8 cellular contexts compared by ENCODE assay signal in genomic region chr17:75261336-75262111, GRCh38. TPM values are rescaled to one million over a fixed set of nuclear protein-coding genes. Genes with fewer than 3 reads are reported as not detected.
A peak's percentile ranks its signal among the peaks of the same experiment; 100 is the strongest.
DNase-seq lines count a peak whose midpoint lies in the region; ATAC-seq, FAIRE-seq and TF ChIP-seq lines count a peak whose summit lies in the region.

Gene GGA3 (minus strand): TSS chr17:75261606. CDS start chr17:75261587, 19 bp downstream.
Gene MRPS7 (plus strand): TSS chr17:75261879. CDS start chr17:75261901, 22 bp downstream.

- H3K9me3 ChIP-seq in A549 (no peaks in the 10 kb centered on the region), smooth muscle cell (replicated peaks; ENCODE audit: low read depth) (no peaks in the 10 kb centered on the region)

- H3K9ac ChIP-seq in smooth muscle cell (ENCODE audit: low read depth) = peak within 1 kb of the TSS; percentile 97

- DNase-seq in A549 (ENCODE audit: low read depth in 1 of 2, low spot score in 1 of 2) (peak; percentile 95 to 96), NCI-H2196 treated with DMSO at 0.1 percent for 48 hours (lab: John Stamatoyannopoulos, UW; ENCODE audit: unreplicated experiment) (peak; percentile 78), T47D (ENCODE audit: low read depth in 1 of 2, low spot score in 1 of 2) (peak; percentile 97 to 98), iPS-NIHi11 (ENCODE audit: low spot score) (peak; percentile 97), smooth muscle cell (lab: John Stamatoyannopoulos, UW; ENCODE audit: unreplicated experiment) (peak; percentile 96)

- H3K36me3 ChIP-seq in smooth muscle cell (ENCODE audit: low read depth) = no peaks in the 10 kb centered on the region

- POLR2A ChIA-PET in A549 (lab: Yijun Ruan, JAX) = interaction anchor here (0.5 to 3.8 kb wide), 24 partner anchors 9 to 348 kb away, joined by 3 to 86 read pairs (median 4); partner anchors contain the start of genes GRB2, MIF4GD, NT5C and NUP85

- ATAC-seq in A549 = peak; percentile 96 to 97
- peak; percentile 79 for ATAC-seq in GM18873 (IDR thresholded peaks at IDR 0.05; ENCODE audit: low FRiP score, unreplicated experiment)
- peak; percentile 91 for ATAC-seq in HG03139 (IDR thresholded peaks at IDR 0.05; ENCODE audit: unreplicated experiment)

- TF ChIP-seq EP300 in A549 (IDR thresholded peaks at IDR 0.05) = no peak

- H3K27ac ChIP-seq in A549 = peak within 1 kb of the TSS; percentile 96
- peak within 1 kb of the TSS; percentile 97 for H3K27ac ChIP-seq in VCaP
- H3K27ac ChIP-seq in smooth muscle cell (ENCODE audit: low read depth) = peak within 1 kb of the TSS; percentile 96

- H3K27me3 ChIP-seq in smooth muscle cell (ENCODE audit: low read depth) = no peaks in the 10 kb centered on the region

- CTCF ChIA-PET in A549 (lab: Yijun Ruan, JAX) = interaction anchor here (0.6 to 6.2 kb wide), 17 partner anchors 9 to 371 kb away, joined by 3 to 102 read pairs (median 5); partner anchors contain the start of genes MIF4GD, SLC25A19 and SMIM5

- in situ Hi-C loops in T47D (cut with HindIII; ENCODE audit: low pct_unique_long_range_greater_than_20kb, low sequenced_read_pairs) = no loop called here

- H3K4me1 ChIP-seq in A549 (peaks cover 22% of the 10 kb centered on the region), smooth muscle cell (ENCODE audit: low read depth) (peaks cover 16% of the 10 kb centered on the region)

- FAIRE-seq in A549 (lab: Jason Lieb, UNC) = no peak

- 2% methylated on average over 37 of the region's 69 CpGs for WGBS in A549 (ENCODE audit: missing lambda C conversion rate)
- WGBS in smooth muscle cell (ENCODE audit: low lambda C conversion rate) = under 1% methylated on average over 67 of the region's 69 CpGs

- H3K79me2 ChIP-seq in smooth muscle cell (ENCODE audit: low read depth) = peaks cover 49% of the 10 kb centered on the region

- no peak for TF ChIP-seq CTCF in A549 (IDR thresholded peaks at IDR 0.05)
- no peak for TF ChIP-seq CTCF in VCaP (conservative IDR thresholded peaks at IDR 0.05)
- TF ChIP-seq CTCF in smooth muscle cell (IDR thresholded peaks at IDR 0.05; ENCODE audit: borderline replicate concordance, insufficient read depth, poor library complexity, severe bottlenecking) = no peak

- peak within 1 kb of the TSS; percentile 97 for H3K4me2 ChIP-seq in A549
- peak within 1 kb of the TSS; percentile 96 for H3K4me2 ChIP-seq in smooth muscle cell

- H2AFZ ChIP-seq in smooth muscle cell (ENCODE audit: low read depth) = peak within 1 kb of the TSS; percentile 37

- no peak for TF ChIP-seq RAD21 in A549 (conservative IDR thresholded peaks at IDR 0.05 in 1 of 2, IDR thresholded peaks at IDR 0.05 in 1 of 2)

- TF ChIP-seq POLR2A in A549 (IDR thresholded peaks at IDR 0.05; ENCODE audit: low read length) = peak; percentile 91

- H3K4me3 ChIP-seq in A549 (peak within 1 kb of the TSS; percentile 97), smooth muscle cell (peak within 1 kb of the TSS; percentile 88)

- peaks cover 4% of the 10 kb centered on the region for H3F3A ChIP-seq in smooth muscle cell (ENCODE audit: low read depth)

- peaks cover 11% of the 10 kb centered on the region for H4K20me1 ChIP-seq in smooth muscle cell (ENCODE audit: low read depth)

TF ChIP-seq in A549, 52 proteins besides CTCF, POLR2A, EP300 and RAD21 (continues in another document):
- TF ChIP-seq PHF8 (IDR thresholded peaks at IDR 0.05; ENCODE audit: borderline replicate concordance, low read depth) (peak; percentile 84; the same call in 1 of the 2 replicates), MYC (IDR thresholded peaks at IDR 0.05; ENCODE audit: borderline replicate concordance, low read length) (peak; percentile 93), FOXS1 (CRISPR knock-in tag; IDR thresholded peaks at IDR 0.05) (no peak; the same call in 1 of the 2 replicates), ZFP36 (IDR thresholded peaks at IDR 0.05; ENCODE audit: borderline replicate concordance, partially characterized antibody) (peak; percentile 13), MAZ (IDR thresholded peaks at IDR 0.05; ENCODE audit: borderline replicate concordance, low read depth, low read length) (no peak), EHF (CRISPR knock-in tag; IDR thresholded peaks at IDR 0.05) (no peak), RFX5 (IDR thresholded peaks at IDR 0.05) (peak; percentile 51; the same call in 1 of the 2 replicates), ZNF302 (CRISPR knock-in tag; IDR thresholded peaks at IDR 0.05) (no peak), FOSL2 (IDR thresholded peaks at IDR 0.05) (no peak), FOSL2 (CRISPR knock-in tag; IDR thresholded peaks at IDR 0.05) (no peak; the same call in 1 of the 2 replicates), ZC3H11A (IDR thresholded peaks at IDR 0.05) (no peak), FOSB (CRISPR knock-in tag; IDR thresholded peaks at IDR 0.05) (0 out of 2 replicates have a peak, but pooled peaks have one; percentile 40), CEBPB (IDR thresholded peaks at IDR 0.05) (no peak), ZSCAN20 (CRISPR knock-in tag; IDR thresholded peaks at IDR 0.05) (no peak), HDAC2 (IDR thresholded peaks at IDR 0.05) (peak; percentile 84; the same call in 1 of the 2 replicates), HOXB5 (CRISPR knock-in tag; IDR thresholded peaks at IDR 0.05) (peak; percentile 64; the same call in 1 of the 2 replicates), SMC3 (IDR thresholded peaks at IDR 0.05) (peak; percentile 5; the same call in 1 of the 3 replicates), PBX3 (IDR thresholded peaks at IDR 0.05) (no peak), KDM5A (IDR thresholded peaks at IDR 0.05) (peak; percentile 96), TFCP2L1 (CRISPR knock-in tag; IDR thresholded peaks at IDR 0.05) (no peak), HOXA7 (CRISPR knock-in tag; IDR thresholded peaks at IDR 0.05) (no peak), GATA3 (IDR thresholded peaks at IDR 0.05; ENCODE audit: borderline replicate concordance) (peak; percentile 57; the same call in 1 of the 2 replicates), USF2 (IDR thresholded peaks at IDR 0.05) (no peak), JUN (IDR thresholded peaks at IDR 0.05) (peak; percentile 90 to 99), HES2 (IDR thresholded peaks at IDR 0.05) (no peak), ESRRA (IDR thresholded peaks at IDR 0.05; ENCODE audit: borderline replicate concordance, low read length) (no peak), MAX (IDR thresholded peaks at IDR 0.05) (peak; percentile 91), NFE2L2 (conservative IDR thresholded peaks at IDR 0.05; ENCODE audit: low read length) (no peak), HEYL (CRISPR knock-in tag; IDR thresholded peaks at IDR 0.05) (no peak), CHD2 (IDR thresholded peaks at IDR 0.05; ENCODE audit: low read length, partially characterized antibody) (peak; percentile 96), ELK1 (IDR thresholded peaks at IDR 0.05; ENCODE audit: low read depth, low read length) (no peak), NR3C1 (IDR thresholded peaks at IDR 0.05) (no peak)

RNA-seq across cellular contexts. Expression of gene GGA3, which starts in this region (rescaled TPM):
- polyA plus RNA-seq in A549 (2011; rRNA removed) (40.9 and 43.6 TPM in 2 replicates), A549 (2017; fragmentation: RNase III; extraction: RNeasy Plus Mini Kit Qiagen cat#74134 plus additional on column Dnase treatment) (34.5 to 42.8 TPM (median 35.8 TPM) in 3 replicates), smooth muscle cell (23.7 and 23.9 TPM in 2 replicates)
- polyA plus RNA-seq in A549 (2012; cell fraction: cytosol; rRNA removed) = 33.7 and 38.1 TPM in 2 replicates
- polyA plus RNA-seq in A549 (2012; cell fraction: nucleus; rRNA removed) = 183 and 227 TPM in 2 replicates
- 66.4 and 91.5 TPM in 2 replicates for polyA minus RNA-seq in A549 (2011; rRNA and poly(A)+ RNA removed)
- total RNA-seq in smooth muscle cell = 16.1 and 20.5 TPM in 2 replicates

RNA-seq across cellular contexts. Expression of gene MRPS7, which starts in this region (rescaled TPM):
- polyA plus RNA-seq in A549 (2011; rRNA removed) (144 and 157 TPM in 2 replicates), A549 (2017; fragmentation: RNase III; extraction: RNeasy Plus Mini Kit Qiagen cat#74134 plus additional on column Dnase treatment) (161 to 164 TPM (median 163 TPM) in 3 replicates), smooth muscle cell (97.2 and 111 TPM in 2 replicates)
- polyA plus RNA-seq in A549 (2012; cell fraction: cytosol; rRNA removed) = 148 and 176 TPM in 2 replicates
- polyA plus RNA-seq in A549 (2012; cell fraction: nucleus; rRNA removed) = 91.3 and 93.4 TPM in 2 replicates
- 76.8 and 97.2 TPM in 2 replicates for polyA minus RNA-seq in A549 (2011; rRNA and poly(A)+ RNA removed)
- 35.1 and 37.6 TPM in 2 replicates for total RNA-seq in smooth muscle cell

Comparison
In these comparisons a context has a peak if more than half of its experiments do, and no peak if none do; other contexts are left out.
1. Peak in every context shown above with its lines: DNase-seq, ATAC-seq, H3K4me3 ChIP-seq and H3K27ac ChIP-seq.